Comparison of ENCODE assay signal across 1 cellular context in the genomic region with DNA sequence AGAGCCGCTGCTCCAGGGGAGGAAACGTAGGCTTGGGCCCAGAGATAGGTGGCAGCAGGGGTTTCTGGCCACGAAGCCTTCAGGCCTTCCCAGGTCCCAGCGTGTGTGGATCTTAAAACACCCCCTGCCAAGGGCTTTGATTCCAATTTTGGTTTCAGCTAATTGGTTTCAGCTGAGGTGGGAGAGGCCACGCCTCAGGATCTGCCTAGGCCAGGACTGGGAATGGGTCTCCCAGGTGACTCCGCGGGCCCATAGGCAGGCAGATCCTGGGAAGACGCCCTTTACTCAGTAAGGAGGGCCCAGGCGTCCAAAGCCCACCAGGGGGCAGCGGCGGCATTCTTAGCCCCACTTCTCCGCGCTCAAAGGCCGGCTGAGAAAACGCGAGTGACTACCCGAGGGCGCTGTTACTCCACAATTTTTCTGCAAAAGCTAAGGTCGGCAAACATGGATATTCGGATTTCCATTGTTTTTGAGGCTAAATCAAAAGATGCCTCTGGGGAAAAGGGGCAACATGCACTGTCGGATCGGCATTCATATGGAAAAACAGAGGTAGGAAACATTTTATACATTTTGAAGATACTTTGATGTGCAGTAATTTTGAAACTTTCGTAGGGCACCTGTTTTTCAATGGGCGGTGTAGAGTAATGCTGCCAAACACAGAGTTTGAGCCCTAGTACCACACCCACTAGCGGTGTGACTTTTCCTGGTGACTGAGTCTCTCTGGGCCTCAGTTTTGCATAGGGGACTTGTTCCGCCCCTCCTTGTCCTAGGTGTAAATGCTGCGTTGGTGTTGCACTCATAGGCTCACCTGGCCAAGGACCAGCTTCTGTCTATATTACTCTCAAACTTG.
A peak's percentile ranks its signal among the peaks of the same experiment; 100 is the strongest.
TF ChIP-seq lines count a peak whose summit lies in the region.

No MANE protein-coding gene starts in this region.

TF ChIP-seq in K562, 482 proteins besides CTCF, POLR2A, EP300 and RAD21 (continues in another document):
- TF ChIP-seq CREM (IDR thresholded peaks at IDR 0.05; ENCODE audit: low read depth) (peak; percentile 41; the same call in 1 of the 2 replicates), WHSC1 (IDR thresholded peaks at IDR 0.05; ENCODE audit: low read length) (no peak), BCOR (IDR thresholded peaks at IDR 0.05) (no peak), HDAC2 (IDR thresholded peaks at IDR 0.05) (no peak), HCFC1 (IDR thresholded peaks at IDR 0.05; ENCODE audit: low read depth, low read length) (no peak), ZBTB7A (IDR thresholded peaks at IDR 0.05; ENCODE audit: borderline replicate concordance, control insufficient read depth, low read depth, low read length) (no peak), ZNF586 (CRISPR knock-in tag; conservative IDR thresholded peaks at IDR 0.05) (no peak), ZEB2 (IDR thresholded peaks at IDR 0.05) (no peak), PHB (CRISPR knock-in tag; IDR thresholded peaks at IDR 0.05) (no peak), HMGN3 (IDR thresholded peaks at IDR 0.05; ENCODE audit: borderline replicate concordance, extremely low read depth, insufficient read length, low read depth, low read length) (no peak), DNMT1 (IDR thresholded peaks at IDR 0.05) (no peak), SMAD4 (CRISPR knock-in tag; conservative IDR thresholded peaks at IDR 0.05) (no peak), ZNF584 (CRISPR knock-in tag; IDR thresholded peaks at IDR 0.05; ENCODE audit: low read depth) (no peak), FOXP1 (CRISPR knock-in tag; IDR thresholded peaks at IDR 0.05) (no peak), XRCC5 (IDR thresholded peaks at IDR 0.05; ENCODE audit: low read depth, low read length) (peak; percentile 44; the same call in 1 of the 2 replicates), NR2F6 (CRISPR knock-in tag; IDR thresholded peaks at IDR 0.05) (no peak), RBM14 (IDR thresholded peaks at IDR 0.05; ENCODE audit: borderline replicate concordance, insufficient read depth, low read depth, low read length) (no peak), NCOA2 (IDR thresholded peaks at IDR 0.05; ENCODE audit: partially characterized antibody in 2 of 2) (no peak), YY1 (IDR thresholded peaks at IDR 0.05; ENCODE audit: borderline replicate concordance in 1 of 3, control insufficient read depth in 1 of 3, extremely low read depth in 1 of 3, insufficient read depth in 3 of 3, insufficient read length in 1 of 3, insufficient replicate concordance in 2 of 3, low read depth in 1 of 3, low read length in 2 of 3) (no peak), KDM2B (CRISPR knock-in tag; IDR thresholded peaks at IDR 0.05) (no peak)
- TF ChIP-seq, protein P1, sequence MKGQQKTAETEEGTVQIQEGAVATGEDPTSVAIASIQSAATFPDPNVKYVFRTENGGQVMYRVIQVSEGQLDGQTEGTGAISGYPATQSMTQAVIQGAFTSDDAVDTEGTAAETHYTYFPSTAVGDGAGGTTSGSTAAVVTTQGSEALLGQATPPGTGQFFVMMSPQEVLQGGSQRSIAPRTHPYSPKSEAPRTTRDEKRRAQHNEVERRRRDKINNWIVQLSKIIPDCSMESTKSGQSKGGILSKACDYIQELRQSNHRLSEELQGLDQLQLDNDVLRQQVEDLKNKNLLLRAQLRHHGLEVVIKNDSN (CRISPR knock-in tag; IDR thresholded peaks at IDR 0.05), result no peak
- TF ChIP-seq, protein P2, sequence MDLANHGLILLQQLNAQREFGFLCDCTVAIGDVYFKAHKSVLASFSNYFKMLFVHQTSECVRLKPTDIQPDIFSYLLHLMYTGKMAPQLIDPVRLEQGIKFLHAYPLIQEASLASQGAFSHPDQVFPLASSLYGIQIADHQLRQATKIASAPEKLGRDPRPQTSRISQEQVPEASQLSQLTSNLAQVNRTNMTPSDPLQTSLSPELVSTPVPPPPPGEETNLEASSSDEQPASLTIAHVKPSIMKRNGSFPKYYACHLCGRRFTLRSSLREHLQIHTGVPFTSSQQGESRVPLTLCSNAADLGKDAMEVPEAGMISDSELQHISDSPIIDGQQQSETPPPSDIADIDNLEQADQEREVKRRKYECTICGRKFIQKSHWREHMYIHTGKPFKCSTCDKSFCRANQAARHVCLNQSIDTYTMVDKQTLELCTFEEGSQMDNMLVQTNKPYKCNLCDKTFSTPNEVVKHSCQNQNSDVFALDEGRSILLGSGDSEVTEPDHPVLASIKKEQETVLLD (IDR thresholded peaks at IDR 0.05), result no peak
- TF ChIP-seq, protein P3, sequence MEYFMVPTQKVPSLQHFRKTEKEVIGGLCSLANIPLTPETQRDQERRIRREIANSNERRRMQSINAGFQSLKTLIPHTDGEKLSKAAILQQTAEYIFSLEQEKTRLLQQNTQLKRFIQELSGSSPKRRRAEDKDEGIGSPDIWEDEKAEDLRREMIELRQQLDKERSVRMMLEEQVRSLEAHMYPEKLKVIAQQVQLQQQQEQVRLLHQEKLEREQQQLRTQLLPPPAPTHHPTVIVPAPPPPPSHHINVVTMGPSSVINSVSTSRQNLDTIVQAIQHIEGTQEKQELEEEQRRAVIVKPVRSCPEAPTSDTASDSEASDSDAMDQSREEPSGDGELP (CRISPR knock-in tag; IDR thresholded peaks at IDR 0.05; ENCODE audit: borderline replicate concordance), result peak; percentile 45; the same call in 1 of the 2 replicates
- TF ChIP-seq, protein P4, sequence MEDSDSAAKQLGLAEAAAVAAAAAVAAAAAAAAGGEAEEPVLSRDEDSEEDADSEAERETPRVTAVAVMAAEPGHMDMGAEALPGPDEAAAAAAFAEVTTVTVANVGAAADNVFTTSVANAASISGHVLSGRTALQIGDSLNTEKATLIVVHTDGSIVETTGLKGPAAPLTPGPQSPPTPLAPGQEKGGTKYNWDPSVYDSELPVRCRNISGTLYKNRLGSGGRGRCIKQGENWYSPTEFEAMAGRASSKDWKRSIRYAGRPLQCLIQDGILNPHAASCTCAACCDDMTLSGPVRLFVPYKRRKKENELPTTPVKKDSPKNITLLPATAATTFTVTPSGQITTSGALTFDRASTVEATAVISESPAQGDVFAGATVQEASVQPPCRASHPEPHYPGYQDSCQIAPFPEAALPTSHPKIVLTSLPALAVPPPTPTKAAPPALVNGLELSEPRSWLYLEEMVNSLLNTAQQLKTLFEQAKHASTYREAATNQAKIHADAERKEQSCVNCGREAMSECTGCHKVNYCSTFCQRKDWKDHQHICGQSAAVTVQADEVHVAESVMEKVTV (CRISPR knock-in tag; IDR thresholded peaks at IDR 0.05), result peak; percentile 88
- TF ChIP-seq, protein P5, sequence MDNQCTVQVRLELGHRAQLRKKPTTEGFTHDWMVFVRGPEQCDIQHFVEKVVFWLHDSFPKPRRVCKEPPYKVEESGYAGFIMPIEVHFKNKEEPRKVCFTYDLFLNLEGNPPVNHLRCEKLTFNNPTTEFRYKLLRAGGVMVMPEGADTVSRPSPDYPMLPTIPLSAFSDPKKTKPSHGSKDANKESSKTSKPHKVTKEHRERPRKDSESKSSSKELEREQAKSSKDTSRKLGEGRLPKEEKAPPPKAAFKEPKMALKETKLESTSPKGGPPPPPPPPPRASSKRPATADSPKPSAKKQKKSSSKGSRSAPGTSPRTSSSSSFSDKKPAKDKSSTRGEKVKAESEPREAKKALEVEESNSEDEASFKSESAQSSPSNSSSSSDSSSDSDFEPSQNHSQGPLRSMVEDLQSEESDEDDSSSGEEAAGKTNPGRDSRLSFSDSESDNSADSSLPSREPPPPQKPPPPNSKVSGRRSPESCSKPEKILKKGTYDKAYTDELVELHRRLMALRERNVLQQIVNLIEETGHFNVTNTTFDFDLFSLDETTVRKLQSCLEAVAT (IDR thresholded peaks at IDR 0.05), result no peak
- TF ChIP-seq, protein P6, sequence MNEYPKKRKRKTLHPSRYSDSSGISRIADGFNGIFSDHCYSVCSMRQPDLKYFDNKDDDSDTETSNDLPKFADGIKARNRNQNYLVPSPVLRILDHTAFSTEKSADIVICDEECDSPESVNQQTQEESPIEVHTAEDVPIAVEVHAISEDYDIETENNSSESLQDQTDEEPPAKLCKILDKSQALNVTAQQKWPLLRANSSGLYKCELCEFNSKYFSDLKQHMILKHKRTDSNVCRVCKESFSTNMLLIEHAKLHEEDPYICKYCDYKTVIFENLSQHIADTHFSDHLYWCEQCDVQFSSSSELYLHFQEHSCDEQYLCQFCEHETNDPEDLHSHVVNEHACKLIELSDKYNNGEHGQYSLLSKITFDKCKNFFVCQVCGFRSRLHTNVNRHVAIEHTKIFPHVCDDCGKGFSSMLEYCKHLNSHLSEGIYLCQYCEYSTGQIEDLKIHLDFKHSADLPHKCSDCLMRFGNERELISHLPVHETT (CRISPR knock-in tag; conservative IDR thresholded peaks at IDR 0.05 in 1 of 2, IDR thresholded peaks at IDR 0.05 in 1 of 2), result no peak
- TF ChIP-seq, protein P7, sequence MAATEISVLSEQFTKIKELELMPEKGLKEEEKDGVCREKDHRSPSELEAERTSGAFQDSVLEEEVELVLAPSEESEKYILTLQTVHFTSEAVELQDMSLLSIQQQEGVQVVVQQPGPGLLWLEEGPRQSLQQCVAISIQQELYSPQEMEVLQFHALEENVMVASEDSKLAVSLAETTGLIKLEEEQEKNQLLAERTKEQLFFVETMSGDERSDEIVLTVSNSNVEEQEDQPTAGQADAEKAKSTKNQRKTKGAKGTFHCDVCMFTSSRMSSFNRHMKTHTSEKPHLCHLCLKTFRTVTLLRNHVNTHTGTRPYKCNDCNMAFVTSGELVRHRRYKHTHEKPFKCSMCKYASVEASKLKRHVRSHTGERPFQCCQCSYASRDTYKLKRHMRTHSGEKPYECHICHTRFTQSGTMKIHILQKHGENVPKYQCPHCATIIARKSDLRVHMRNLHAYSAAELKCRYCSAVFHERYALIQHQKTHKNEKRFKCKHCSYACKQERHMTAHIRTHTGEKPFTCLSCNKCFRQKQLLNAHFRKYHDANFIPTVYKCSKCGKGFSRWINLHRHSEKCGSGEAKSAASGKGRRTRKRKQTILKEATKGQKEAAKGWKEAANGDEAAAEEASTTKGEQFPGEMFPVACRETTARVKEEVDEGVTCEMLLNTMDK (IDR thresholded peaks at IDR 0.05; ENCODE audit: borderline replicate concordance, insufficient read depth, low read depth, low read length, poor library complexity, severe bottlenecking), result peak; percentile 17
- TF ChIP-seq, protein P8, sequence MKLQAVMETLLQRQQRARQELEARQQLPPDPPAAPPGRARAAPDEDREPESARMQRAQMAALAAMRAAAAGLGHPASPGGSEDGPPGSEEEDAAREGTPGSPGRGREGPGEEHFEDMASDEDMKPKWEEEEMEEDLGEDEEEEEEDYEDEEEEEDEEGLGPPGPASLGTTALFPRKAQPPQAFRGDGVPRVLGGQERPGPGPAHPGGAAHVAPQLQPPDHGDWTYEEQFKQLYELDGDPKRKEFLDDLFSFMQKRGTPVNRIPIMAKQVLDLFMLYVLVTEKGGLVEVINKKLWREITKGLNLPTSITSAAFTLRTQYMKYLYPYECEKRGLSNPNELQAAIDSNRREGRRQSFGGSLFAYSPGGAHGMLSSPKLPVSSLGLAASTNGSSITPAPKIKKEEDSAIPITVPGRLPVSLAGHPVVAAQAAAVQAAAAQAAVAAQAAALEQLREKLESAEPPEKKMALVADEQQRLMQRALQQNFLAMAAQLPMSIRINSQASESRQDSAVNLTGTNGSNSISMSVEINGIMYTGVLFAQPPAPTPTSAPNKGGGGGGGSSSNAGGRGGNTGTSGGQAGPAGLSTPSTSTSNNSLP (IDR thresholded peaks at IDR 0.05; ENCODE audit: borderline replicate concordance, low read depth, low read length), result no peak
- TF ChIP-seq, protein P9, sequence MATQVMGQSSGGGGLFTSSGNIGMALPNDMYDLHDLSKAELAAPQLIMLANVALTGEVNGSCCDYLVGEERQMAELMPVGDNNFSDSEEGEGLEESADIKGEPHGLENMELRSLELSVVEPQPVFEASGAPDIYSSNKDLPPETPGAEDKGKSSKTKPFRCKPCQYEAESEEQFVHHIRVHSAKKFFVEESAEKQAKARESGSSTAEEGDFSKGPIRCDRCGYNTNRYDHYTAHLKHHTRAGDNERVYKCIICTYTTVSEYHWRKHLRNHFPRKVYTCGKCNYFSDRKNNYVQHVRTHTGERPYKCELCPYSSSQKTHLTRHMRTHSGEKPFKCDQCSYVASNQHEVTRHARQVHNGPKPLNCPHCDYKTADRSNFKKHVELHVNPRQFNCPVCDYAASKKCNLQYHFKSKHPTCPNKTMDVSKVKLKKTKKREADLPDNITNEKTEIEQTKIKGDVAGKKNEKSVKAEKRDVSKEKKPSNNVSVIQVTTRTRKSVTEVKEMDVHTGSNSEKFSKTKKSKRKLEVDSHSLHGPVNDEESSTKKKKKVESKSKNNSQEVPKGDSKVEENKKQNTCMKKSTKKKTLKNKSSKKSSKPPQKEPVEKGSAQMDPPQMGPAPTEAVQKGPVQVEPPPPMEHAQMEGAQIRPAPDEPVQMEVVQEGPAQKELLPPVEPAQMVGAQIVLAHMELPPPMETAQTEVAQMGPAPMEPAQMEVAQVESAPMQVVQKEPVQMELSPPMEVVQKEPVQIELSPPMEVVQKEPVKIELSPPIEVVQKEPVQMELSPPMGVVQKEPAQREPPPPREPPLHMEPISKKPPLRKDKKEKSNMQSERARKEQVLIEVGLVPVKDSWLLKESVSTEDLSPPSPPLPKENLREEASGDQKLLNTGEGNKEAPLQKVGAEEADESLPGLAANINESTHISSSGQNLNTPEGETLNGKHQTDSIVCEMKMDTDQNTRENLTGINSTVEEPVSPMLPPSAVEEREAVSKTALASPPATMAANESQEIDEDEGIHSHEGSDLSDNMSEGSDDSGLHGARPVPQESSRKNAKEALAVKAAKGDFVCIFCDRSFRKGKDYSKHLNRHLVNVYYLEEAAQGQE (CRISPR knock-in tag; IDR thresholded peaks at IDR 0.05; ENCODE audit: low read depth), result no peak
